1 cellular context compared by ENCODE assay signal in genomic region chr9:37197158-37198033, GRCh38.
A peak's percentile ranks its signal among the peaks of the same experiment; 100 is the strongest.
TF ChIP-seq lines count a peak whose summit lies in the region.

No MANE protein-coding gene starts in this region.

TF ChIP-seq in K562, 482 proteins besides CTCF, POLR2A, EP300 and RAD21 (continued from another document and continues in another):
- TF ChIP-seq ZNF75A (CRISPR knock-in tag; IDR thresholded peaks at IDR 0.05) (0 out of 2 replicates have a peak, but pooled peaks have one; percentile 14), NFXL1 (CRISPR knock-in tag; IDR thresholded peaks at IDR 0.05) (no peak), ZZZ3 (IDR thresholded peaks at IDR 0.05) (no peak), ASH1L (IDR thresholded peaks at IDR 0.05; ENCODE audit: borderline replicate concordance, low read depth, partially characterized antibody) (no peak), ZNF77 (CRISPR knock-in tag; IDR thresholded peaks at IDR 0.05) (no peak), HDAC6 (IDR thresholded peaks at IDR 0.05; ENCODE audit: low read depth, low read length) (no peak), RUNX1 (IDR thresholded peaks at IDR 0.05; ENCODE audit: low read depth) (no peak; the same call in 1 of the 2 replicates), HLTF (IDR thresholded peaks at IDR 0.05) (no peak), MNT (conservative IDR thresholded peaks at IDR 0.05) (peak; percentile 78 to 90), CAMTA2 (CRISPR knock-in tag; conservative IDR thresholded peaks at IDR 0.05) (no peak), YY1 (IDR thresholded peaks at IDR 0.05; ENCODE audit: borderline replicate concordance in 1 of 3, control insufficient read depth in 1 of 3, extremely low read depth in 1 of 3, insufficient read depth in 3 of 3, insufficient read length in 1 of 3, insufficient replicate concordance in 2 of 3, low read depth in 1 of 3, low read length in 2 of 3) (no peak), TARDBP (IDR thresholded peaks at IDR 0.05) (no peak), NELFE (IDR thresholded peaks at IDR 0.05; ENCODE audit: insufficient read depth, insufficient read length) (no peak), ARNT (IDR thresholded peaks at IDR 0.05) (no peak), ID3 (CRISPR knock-in tag; IDR thresholded peaks at IDR 0.05) (no peak), ID3 (tag; IDR thresholded peaks at IDR 0.05) (no peak; the same call in 1 of the 2 replicates), THRB (CRISPR knock-in tag; conservative IDR thresholded peaks at IDR 0.05) (no peak), NFE2L1 (tag; IDR thresholded peaks at IDR 0.05; ENCODE audit: borderline replicate concordance, low read depth) (no peak), ZNF165 (CRISPR knock-in tag; IDR thresholded peaks at IDR 0.05; ENCODE audit: borderline replicate concordance) (no peak), POLR3A (IDR thresholded peaks at IDR 0.05; ENCODE audit: borderline replicate concordance, extremely low read depth, insufficient read depth, insufficient read length) (no peak), ZNF175 (CRISPR knock-in tag; IDR thresholded peaks at IDR 0.05; ENCODE audit: low read depth) (peak; percentile 77; the same call in 1 of the 2 replicates), SETDB1 (IDR thresholded peaks at IDR 0.05; ENCODE audit: low read length) (no peak), ZFP30 (CRISPR knock-in tag; IDR thresholded peaks at IDR 0.05; ENCODE audit: borderline replicate concordance) (no peak), ESRRA (IDR thresholded peaks at IDR 0.05; ENCODE audit: borderline replicate concordance, low read depth) (no peak), ZNF717 (CRISPR knock-in tag; IDR thresholded peaks at IDR 0.05) (no peak), GATAD2A (IDR thresholded peaks at IDR 0.05) (no peak), DLX4 (CRISPR knock-in tag; IDR thresholded peaks at IDR 0.05) (no peak), TRIM24 (IDR thresholded peaks at IDR 0.05) (no peak), HOMEZ (CRISPR knock-in tag; IDR thresholded peaks at IDR 0.05) (no peak), IRF1 (CRISPR knock-in tag; IDR thresholded peaks at IDR 0.05; ENCODE audit: borderline replicate concordance) (0 out of 2 replicates have a peak, but pooled peaks have one; percentile 26), FIP1L1 (IDR thresholded peaks at IDR 0.05; ENCODE audit: low read depth, low read length, poor library complexity, severe bottlenecking) (no peak), ZNF224 (CRISPR knock-in tag; IDR thresholded peaks at IDR 0.05) (no peak), ZSCAN32 (CRISPR knock-in tag; IDR thresholded peaks at IDR 0.05) (no peak), DDX20 (tag; IDR thresholded peaks at IDR 0.05; ENCODE audit: low read depth) (no peak), ZNF217 (CRISPR knock-in tag; IDR thresholded peaks at IDR 0.05) (no peak), ZNF592 (IDR thresholded peaks at IDR 0.05) (peak; percentile 76), KLF1 (tag; IDR thresholded peaks at IDR 0.05) (no peak), TCFL5 (CRISPR knock-in tag; conservative IDR thresholded peaks at IDR 0.05) (no peak), CGGBP1 (CRISPR knock-in tag; IDR thresholded peaks at IDR 0.05) (no peak), PTRF (tag; IDR thresholded peaks at IDR 0.05) (no peak), SREBF1 (IDR thresholded peaks at IDR 0.05; ENCODE audit: borderline replicate concordance, low read depth, low read length) (no peak), PBX2 (CRISPR knock-in tag; IDR thresholded peaks at IDR 0.05; ENCODE audit: low read depth) (no peak), PBX2 (tag; conservative IDR thresholded peaks at IDR 0.05; ENCODE audit: low read depth) (peak; percentile 88), FOXM1 (IDR thresholded peaks at IDR 0.05; ENCODE audit: low read depth) (no peak), FOXM1 (CRISPR knock-in tag; IDR thresholded peaks at IDR 0.05; ENCODE audit: low read depth) (no peak), CUX1 (CRISPR knock-in tag; IDR thresholded peaks at IDR 0.05) (peak; percentile 87), RHOXF2B (CRISPR knock-in tag; conservative IDR thresholded peaks at IDR 0.05) (no peak), NBN (IDR thresholded peaks at IDR 0.05; ENCODE audit: low read depth) (no peak)
